19 cellular contexts compared by ENCODE assay signal in genomic region chr7:33250421-33250827, GRCh38.
DNase-seq lines count a peak whose midpoint lies in the region; ATAC-seq and TF ChIP-seq lines count a peak whose summit lies in the region.
"Had no signal": no experiment of that assay in that cellular context is flagged by ENCODE, and none has a peak within 500 bp of the region (broad histone marks: within the 10 kb centered on the region; RNA-seq: fewer than 3 reads in every experiment).

No MANE protein-coding gene starts in this region.

- H3K9me3 ChIP-seq in body of pancreas (no peaks in the 10 kb centered on the region), subcutaneous abdominal adipose tissue (ENCODE audit: control insufficient read depth in 5 of 5, low read length in 5 of 5) (peaks cover 0 to 3% (median 0%) of the 10 kb centered on the region in 5 donors)

- H3K9ac ChIP-seq in subcutaneous abdominal adipose tissue (ENCODE audit: low read length in 5 of 5) = no peak overlapping the region

- no peaks in the 10 kb centered on the region for H3K27me3 ChIP-seq in body of pancreas
- no peaks in the 10 kb centered on the region for H3K27me3 ChIP-seq in subcutaneous abdominal adipose tissue (ENCODE audit: control insufficient read depth in 5 of 5, insufficient read depth in 4 of 5, low read length in 5 of 5)

- H3K36me3 ChIP-seq in body of pancreas (replicated peaks in 1 of 2; ENCODE audit: insufficient read depth in 1 of 2, low read depth in 2 of 2) (no peaks in the 10 kb centered on the region), subcutaneous abdominal adipose tissue (ENCODE audit: control insufficient read depth in 5 of 5, insufficient read depth in 5 of 5, low read length in 5 of 5) (no peaks in the 10 kb centered on the region)

- TF ChIP-seq CTCF in body of pancreas (IDR thresholded peaks at IDR 0.05) = no peak

- ATAC-seq in left ventricle myocardium superior (peak; percentile 40), Right ventricle myocardium superior (ENCODE audit: poor library complexity) (no peak), body of pancreas (peak; percentile 38)
- ATAC-seq: right cardiac atrium; stimulated activated naive CD8-positive, alpha-beta T cell treated with anti-CD3 and anti-CD28 coated beads, Interleukin-15, amount 100 ng/mL, for 72 hours had no signal

- H3K4me3 ChIP-seq in body of pancreas (no peak overlapping the region), subcutaneous abdominal adipose tissue (ENCODE audit: low read depth in 1 of 5, low read length in 5 of 5) (no peak overlapping the region)

- TF ChIP-seq POLR2A in body of pancreas (IDR thresholded peaks at IDR 0.05) = no peak

- H3K27ac ChIP-seq in body of pancreas = no peak overlapping the region
- H3K27ac ChIP-seq in subcutaneous abdominal adipose tissue (ENCODE audit: low read depth, low read length) = peak overlapping the region; percentile 45
- H3K27ac ChIP-seq: epithelial cell of prostate had no signal

- H3K4me1 ChIP-seq in body of pancreas = peaks cover 6% of the 10 kb centered on the region
- H3K4me1 ChIP-seq in subcutaneous abdominal adipose tissue (ENCODE audit: control insufficient read depth in 5 of 5, insufficient read depth in 5 of 5, low read length in 5 of 5) = peaks cover 0 to 17% (median 13%) of the 10 kb centered on the region in 5 donors

- intact Hi-C loops in left ventricle myocardium superior (cut with micrococcal nuclease) (no loop called here), Right ventricle myocardium superior (cut with DNase I) (no loop called here), body of pancreas (cut with DNase I) (no loop called here)

- DNase-seq in left ventricle myocardium superior = no peak
- DNase-seq in Right ventricle myocardium superior = no peak
- no peak for DNase-seq in body of pancreas
- peak; percentile 90 for DNase-seq in iris pigment epithelial cell (ENCODE audit: low read depth)
- DNase-seq in NCI-H69 (lab: John Stamatoyannopoulos, UW) = no peak
- DNase-seq in activated CD4-positive, CD25-positive, alpha-beta regulatory T cell treated with anti-CD3 and anti-CD28 coated beads, Interleukin-2, amount 50 U/mL, for 72 hours = no peak
- DNase-seq in OCI-M2 (lab: John Stamatoyannopoulos, UW; ENCODE audit: unreplicated experiment) = no peak
- DNase-seq: 8988T; activated B cell treated with CpG ODN at 0.5 μM for 24 hours; activated CD8-positive, alpha-beta memory T cell treated with anti-CD3 and anti-CD28 coated beads for 24 hours; kidney; NCI-H187; NCI-H524 treated with DMSO at 0.1 percent for 48 hours; right cardiac atrium; SIG-M5; stimulated activated naive CD8-positive, alpha-beta T cell treated with anti-CD3 and anti-CD28 coated beads, Interleukin-15, amount 100 ng/mL, for 72 hours; T-helper 2 cell had no signal
